Comparison of ENCODE assay signal across 14 cellular contexts in genomic region chr20:9889270-9889981, GRCh38. TPM values are rescaled to one million over a fixed set of nuclear protein-coding genes. Genes with fewer than 3 reads are reported as not detected.
A peak's percentile ranks its signal among the peaks of the same experiment; 100 is the strongest.
DNase-seq lines count a peak whose midpoint lies in the region; ATAC-seq and TF ChIP-seq lines count a peak whose summit lies in the region.
"Had no signal": no experiment of that assay in that cellular context is flagged by ENCODE, and none has a peak within 500 bp of the region (broad histone marks: within the 10 kb centered on the region; RNA-seq: fewer than 3 reads in every experiment).

No MANE protein-coding gene starts in this region.

- no peaks in the 10 kb centered on the region for H3K36me3 Mint-ChIP-seq in Caco-2 (ENCODE audit: insufficient read depth, unreplicated experiment)

- H3K27ac ChIP-seq in caudate nucleus (ENCODE audit: low read depth, low read length): no peak overlapping the region
- H3K27ac ChIP-seq: skin epidermis had no signal

- H3K36me3 ChIP-seq in Caco-2 (ENCODE audit: control insufficient read depth, insufficient read depth, low read length) (no peaks in the 10 kb centered on the region), MG63 (no peaks in the 10 kb centered on the region)

- H3K4me1 ChIP-seq in Caco-2: no peaks in the 10 kb centered on the region

- no peaks in the 10 kb centered on the region for H3K4me1 Mint-ChIP-seq in Caco-2 (ENCODE audit: low read depth, unreplicated experiment)
- H3K4me1 Mint-ChIP-seq: T-helper 17 cell had no signal

- intact Hi-C loops in Caco-2 (cut with micrococcal nuclease; ENCODE audit: unreplicated experiment): no loop called here

- TF ChIP-seq CTCF in Caco-2 (IDR thresholded peaks at IDR 0.05; ENCODE audit: insufficient read depth in 1 of 2, low read depth in 1 of 2, low read length in 1 of 2, severe bottlenecking in 1 of 2, unreplicated experiment in 1 of 2): no peak
- no peak for TF ChIP-seq CTCF in choroid plexus epithelial cell (conservative IDR thresholded peaks at IDR 0.05; ENCODE audit: low read depth, low read length)

- no TSS peak for BruUV-seq in Caco-2 (replicated peaks; lab: Mats Ljungman, UMichigan)

- CTCF ChIA-PET in Caco-2 (lab: Charles Lee): no interaction called here

- peak overlapping the region; percentile 18 for H3K4me3 Mint-ChIP-seq in Caco-2 (ENCODE audit: unreplicated experiment)
- H3K4me3 Mint-ChIP-seq: T-helper 17 cell had no signal

- no peak overlapping the region for H3K27ac Mint-ChIP-seq in Caco-2 (ENCODE audit: unreplicated experiment)
- H3K27ac Mint-ChIP-seq: T-helper 17 cell had no signal

- no peaks in the 10 kb centered on the region for H3K27me3 Mint-ChIP-seq in Caco-2 (ENCODE audit: insufficient read depth, unreplicated experiment)

- H3K9me3 Mint-ChIP-seq in Caco-2 (ENCODE audit: unreplicated experiment): peaks cover 14% of the 10 kb centered on the region

- H3K9me3 ChIP-seq in Caco-2 (peaks cover 5% of the 10 kb centered on the region; the same call in 1 of the 2 replicates), MG63 (no peaks in the 10 kb centered on the region)

- peak; percentile 58 for ATAC-seq in GM18870 (IDR thresholded peaks at IDR 0.05; ENCODE audit: unreplicated experiment)
- ATAC-seq: T-helper 17 cell had no signal

- H3K4me3 ChIP-seq in Caco-2 (ENCODE audit: low read depth, low read length): no peak overlapping the region
- H3K4me3 ChIP-seq in MG63: peak overlapping the region; percentile 13; the same call in 1 of the 2 replicates
- no peak overlapping the region for H3K4me3 ChIP-seq in choroid plexus epithelial cell (ENCODE audit: low read depth, low read length)
- H3K4me3 ChIP-seq: skin epidermis had no signal

- H3K27me3 ChIP-seq in Caco-2 (replicated peaks; ENCODE audit: control insufficient read depth, insufficient read depth, low read length) (no peaks in the 10 kb centered on the region; the same call in 1 of the 2 replicates), MG63 (no peaks in the 10 kb centered on the region)

- DNase-seq in Caco-2 (no peak), MG63 (no peak), choroid plexus epithelial cell (ENCODE audit: low read depth) (peak; percentile 2), ecto neural progenitor cell (ENCODE audit: low spot score) (no peak), NCI-H2196 treated with DMSO at 0.1 percent for 48 hours (lab: John Stamatoyannopoulos, UW; ENCODE audit: unreplicated experiment) (no peak), DMS153 treated with DMSO at 0.1 percent for 48 hours (lab: John Stamatoyannopoulos, UW; ENCODE audit: unreplicated experiment) (no peak), caudate nucleus (lab: John Stamatoyannopoulos, UW) (no peak)
- DNase-seq: Calu3; central memory CD4-positive, alpha-beta T cell; foreskin melanocyte; NCI-H146; T-helper 17 cell had no signal

- POLR2A ChIA-PET in Caco-2 (lab: Charles Lee): no interaction called here

RNA-seq across cellular contexts. Expression of gene PAK5, which starts 50.5 kb away (rescaled TPM):
- total RNA-seq in Caco-2 (2022): not detected in 2 replicates
- not detected in 2 replicates for total RNA-seq in MG63 (2014; rRNA removed; shearing (Covaris generic); ENCODE audit: low replicate concordance)
- total RNA-seq: Calu3, T-helper 17 cell had no signal
